ENCODE assay signal across 22 cellular contexts in genomic region chr1:208858738-208859137, GRCh38.
DNase-seq lines count a peak whose midpoint lies in the region; ATAC-seq, FAIRE-seq and TF ChIP-seq lines count a peak whose summit lies in the region.
"Had no signal": no experiment of that assay in that cellular context is flagged by ENCODE, and none has a peak within 500 bp of the region (broad histone marks: within the 10 kb centered on the region; RNA-seq: fewer than 3 reads in every experiment).

No MANE protein-coding gene starts in this region.

- ATAC-seq in HepG2 (no peak), right lobe of liver (no peak)
- ATAC-seq: A549; CD8-positive, alpha-beta T cell; GM12878 had no signal

- H3K36me3 Mint-ChIP-seq in nephron progenitor cell (ENCODE audit: low read depth): peaks cover 10% of the 10 kb centered on the region
- H3K36me3 Mint-ChIP-seq: CD8-positive, alpha-beta T cell had no signal

- no peak for TF ChIP-seq EP300 in HepG2 (IDR thresholded peaks at IDR 0.05; ENCODE audit: low read depth in 2 of 2, low read length in 2 of 2)
- TF ChIP-seq EP300 in HepG2 (CRISPR knock-in tag; IDR thresholded peaks at IDR 0.05; ENCODE audit: borderline replicate concordance): no peak

- BruUV-seq in HepG2 (replicated peaks; lab: Mats Ljungman, UMichigan): no TSS peak

- POLR2A ChIA-PET in HepG2 (lab: Yijun Ruan, JAX): no interaction called here

- H3K27ac ChIP-seq in HepG2 (ENCODE audit: extremely low read length, insufficient read depth, low read length) (no peak overlapping the region), right lobe of liver (no peak overlapping the region), Peyer's patch (no peak overlapping the region), prostate gland (no peak overlapping the region)
- H3K27ac ChIP-seq: 22Rv1; A549; BLaER1 treated with 17β-estradiol and CSF1 and Interleukin-3, amounts not matched to agents 10 nM and 100 nM; C4-2B had no signal

- no peaks in the 10 kb centered on the region for H3K4me1 ChIP-seq in HepG2 (ENCODE audit: insufficient read depth, low read length)
- H3K4me1 ChIP-seq in right lobe of liver: no peaks in the 10 kb centered on the region
- H3K4me1 ChIP-seq in Peyer's patch: no peaks in the 10 kb centered on the region
- H3K4me1 ChIP-seq in prostate gland (replicated peaks): no peaks in the 10 kb centered on the region
- H3K4me1 ChIP-seq: A549, Caco-2 had no signal

- no peak overlapping the region for H3K4me2 ChIP-seq in HepG2 (ENCODE audit: low read depth, low read length)
- H3K4me2 ChIP-seq: A549; BLaER1 treated with 17β-estradiol and CSF1 and Interleukin-3, amounts not matched to agents 10 nM and 100 nM had no signal

- peak overlapping the region; percentile 11 for H3K27ac Mint-ChIP-seq in nephron progenitor cell
- H3K27ac Mint-ChIP-seq: B cell; CD4-positive, alpha-beta T cell; CD8-positive, alpha-beta T cell had no signal

- H4K20me1 ChIP-seq in HepG2 (ENCODE audit: insufficient read depth, low read length): no peaks in the 10 kb centered on the region
- H4K20me1 ChIP-seq: BLaER1 treated with 17β-estradiol and CSF1 and Interleukin-3, amounts not matched to agents 10 nM and 100 nM had no signal

- CTCF ChIA-PET in HepG2 (lab: Yijun Ruan, JAX; ENCODE audit: low intra/inter-chr PET ratio, low total read pairs): no interaction called here

- no peaks in the 10 kb centered on the region for H3K27me3 Mint-ChIP-seq in nephron progenitor cell (ENCODE audit: low read depth, poor library complexity)

- H3K9me3 Mint-ChIP-seq in nephron progenitor cell: peaks cover 16% of the 10 kb centered on the region
- H3K9me3 Mint-ChIP-seq: CD8-positive, alpha-beta T cell had no signal

- TF ChIP-seq CTCF in HepG2 (CRISPR knock-in tag; IDR thresholded peaks at IDR 0.05) (no peak), right lobe of liver (IDR thresholded peaks at IDR 0.05) (no peak), nephron progenitor cell (IDR thresholded peaks at IDR 0.05) (no peak), Peyer's patch (IDR thresholded peaks at IDR 0.05) (no peak), prostate gland (IDR thresholded peaks at IDR 0.05) (no peak)

- H3K9me3 ChIP-seq in HepG2 (ENCODE audit: low read length): peaks cover 11% of the 10 kb centered on the region
- no peaks in the 10 kb centered on the region for H3K9me3 ChIP-seq in right lobe of liver
- no peaks in the 10 kb centered on the region for H3K9me3 ChIP-seq in Peyer's patch
- H3K9me3 ChIP-seq in prostate gland: no peaks in the 10 kb centered on the region
- H3K9me3 ChIP-seq: A549, Caco-2 had no signal

- peaks cover 15% of the 10 kb centered on the region for H3K4me1 Mint-ChIP-seq in nephron progenitor cell
- H3K4me1 Mint-ChIP-seq: B cell had no signal

- H3K4me3 Mint-ChIP-seq in nephron progenitor cell: no peak overlapping the region
- H3K4me3 Mint-ChIP-seq: B cell; CD4-positive, alpha-beta T cell; CD8-positive, alpha-beta T cell had no signal

- in situ Hi-C loops in HepG2 (cut with HindIII; ENCODE audit: extremely low pct_ligation_motif_present, low pct_unique_long_range_greater_than_20kb): no loop called here

- DNase-seq in HepG2 (ENCODE audit: low spot score) (no peak), right lobe of liver (no peak), NCI-H226 (peak; percentile 36), nephron progenitor cell (no peak), Peyer's patch (no peak), prostate gland (ENCODE audit: low spot score) (no peak)
- DNase-seq: AML-193; Caco-2; Calu3; CD4-positive, alpha-beta T cell; CD8-positive, alpha-beta T cell; DMS79 treated with DMSO at 0.1 percent for 48 hours; EL; GDM1 had no signal

- no peak for FAIRE-seq in HepG2 (lab: Jason Lieb, UNC)
- FAIRE-seq: A549, GM12878, GM18507, GM19239 had no signal

- H3K4me3 ChIP-seq in HepG2 (replicated peaks in 1 of 3; ENCODE audit: insufficient read depth in 1 of 3, low read depth in 2 of 3, low read length in 3 of 3) (no peak overlapping the region), right lobe of liver (no peak overlapping the region), Peyer's patch (no peak overlapping the region), prostate gland (no peak overlapping the region)
- H3K4me3 ChIP-seq: A549; BLaER1 treated with 17β-estradiol and CSF1 and Interleukin-3, amounts not matched to agents 10 nM and 100 nM; GM12878 had no signal

- H3K27me3 ChIP-seq in HepG2 (ENCODE audit: control insufficient read depth in 1 of 2, insufficient read depth in 2 of 2, low read length in 2 of 2) (no peaks in the 10 kb centered on the region; a peak in 1 of 5 replicates), right lobe of liver (no peaks in the 10 kb centered on the region), Peyer's patch (no peaks in the 10 kb centered on the region), prostate gland (replicated peaks; ENCODE audit: insufficient read depth) (no peaks in the 10 kb centered on the region)
- H3K27me3 ChIP-seq: BLaER1 treated with 17β-estradiol and CSF1 and Interleukin-3, amounts not matched to agents 10 nM and 100 nM had no signal

- no peaks in the 10 kb centered on the region for H3K79me2 ChIP-seq in HepG2 (ENCODE audit: insufficient read depth, low read length)

- TF ChIP-seq RAD21 in HepG2 (CRISPR knock-in tag; IDR thresholded peaks at IDR 0.05): no peak

- no peak overlapping the region for H2AFZ ChIP-seq in HepG2 (ENCODE audit: low read length)

- TF ChIP-seq POLR2A in HepG2 (IDR thresholded peaks at IDR 0.05; ENCODE audit: insufficient read depth in 1 of 2, low read depth in 2 of 2, low read length in 2 of 2) (no peak), right lobe of liver (IDR thresholded peaks at IDR 0.05) (no peak), Peyer's patch (IDR thresholded peaks at IDR 0.05) (no peak), prostate gland (IDR thresholded peaks at IDR 0.05) (no peak)

- intact Hi-C loops in HepG2 (cut with micrococcal nuclease; ENCODE audit: unreplicated experiment) (no loop called here), right lobe of liver (cut with DNase I) (no loop called here), prostate gland (cut with DNase I) (no loop called here)

- WGBS in HepG2 (ENCODE audit: low lambda C conversion rate): 29% methylated on average over 4 of the region's 5 CpGs
- WGBS in right lobe of liver (ENCODE audit: insufficient coverage, low coverage, low lambda C conversion rate, missing lambda C conversion rate): 51% methylated on average over 5 of the region's 5 CpGs
- WGBS in prostate gland: 75% methylated on average over 5 of the region's 5 CpGs

- H3K9ac ChIP-seq in HepG2 (ENCODE audit: insufficient read depth, low read depth, low read length): no peak overlapping the region
- H3K9ac ChIP-seq: BLaER1 treated with 17β-estradiol and CSF1 and Interleukin-3, amounts not matched to agents 10 nM and 100 nM had no signal

- H3K36me3 ChIP-seq in HepG2 (replicated peaks in 1 of 2; ENCODE audit: control insufficient read depth in 1 of 2, insufficient read depth in 2 of 2, low read length in 2 of 2) (no peaks in the 10 kb centered on the region), right lobe of liver (no peaks in the 10 kb centered on the region), Peyer's patch (no peaks in the 10 kb centered on the region), prostate gland (no peaks in the 10 kb centered on the region)
- H3K36me3 ChIP-seq: BLaER1 treated with 17β-estradiol and CSF1 and Interleukin-3, amounts not matched to agents 10 nM and 100 nM had no signal

TF ChIP-seq in HepG2, 621 proteins besides CTCF, POLR2A, EP300 and RAD21:
- TF ChIP-seq ATF7 (IDR thresholded peaks at IDR 0.05): peak; percentile 49
- no peak for TF ChIP-seq ATF7 (CRISPR knock-in tag; IDR thresholded peaks at IDR 0.05)
- no peak for TF ChIP-seq ZNF569 (CRISPR knock-in tag; IDR thresholded peaks at IDR 0.05; ENCODE audit: borderline replicate concordance)
